In genomic region chr10:79248341-79248931, GRCh38 we compare ENCODE assay signal across 9 cellular contexts.
DNase-seq lines count a peak whose midpoint lies in the region; ATAC-seq, FAIRE-seq and TF ChIP-seq lines count a peak whose summit lies in the region.
"Had no signal": no experiment of that assay in that cellular context is flagged by ENCODE, and none has a peak within 500 bp of the region (broad histone marks: within the 10 kb centered on the region; RNA-seq: fewer than 3 reads in every experiment).

No MANE protein-coding gene starts in this region.

- peaks cover 18% of the 10 kb centered on the region for H3K36me3 ChIP-seq in WERI-Rb-1
- peaks cover 0 to 8% (median 0%) of the 10 kb centered on the region in 9 donors for H3K36me3 ChIP-seq in heart left ventricle
- no peaks in the 10 kb centered on the region for H3K36me3 ChIP-seq in H7 (replicated peaks; ENCODE audit: control insufficient read depth, insufficient read depth, low read length)

- 50 to 57% (median 54%) methylated on average over 6 to 11 of the region's 11 CpGs for WGBS in heart left ventricle, 4 donors

- H3K4me3 ChIP-seq in WERI-Rb-1 (ENCODE audit: low read depth, low read length) (no peak overlapping the region), heart left ventricle (no peak overlapping the region), H7 (ENCODE audit: insufficient read depth, low read depth, low read length) (no peak overlapping the region)

- H3K36me3 Mint-ChIP-seq in progenitor cell of endocrine pancreas (ENCODE audit: insufficient read depth) = no peaks in the 10 kb centered on the region

- no peaks in the 10 kb centered on the region for H3K27me3 Mint-ChIP-seq in progenitor cell of endocrine pancreas

- intact Hi-C loops in heart left ventricle (cut with DNase I) = loop anchor here in 1 of 10 donors (2.0 kb wide), 1 partner anchor 16 kb away; no protein-coding TSS in a partner anchor

- FAIRE-seq in GM18507 (lab: Jason Lieb, UNC) = peak; percentile 91

- H3K4me3 Mint-ChIP-seq in progenitor cell of endocrine pancreas (ENCODE audit: low read depth) = no peak overlapping the region

- H3K9me3 Mint-ChIP-seq in progenitor cell of endocrine pancreas (ENCODE audit: low read depth) = no peaks in the 10 kb centered on the region

- no peaks in the 10 kb centered on the region for H3K4me1 Mint-ChIP-seq in progenitor cell of endocrine pancreas (ENCODE audit: low read depth)

- no peak overlapping the region for H3K27ac Mint-ChIP-seq in progenitor cell of endocrine pancreas

- DNase-seq in GM18507 (ENCODE audit: extremely low spot score, insufficient read length, low read depth) = no peak
- DNase-seq in WERI-Rb-1 = peak; percentile 53
- peak in 4 of 5 donors; percentile 68 to 79 (median 76) for DNase-seq in heart left ventricle
- peak; percentile 84 for DNase-seq in smooth muscle cell of the brain vasculature (ENCODE audit: low read depth, low spot score)
- no peak for DNase-seq in H7
- no peak for DNase-seq in NCI-H526 (lab: John Stamatoyannopoulos, UW)
- DNase-seq in progenitor cell of endocrine pancreas (ENCODE audit: low spot score, unreplicated experiment) = no peak
- DNase-seq: stimulated activated CD4-positive, alpha-beta T cell treated with anti-CD3 and anti-CD28 coated beads, Interleukin-4, amount 100 ng/mL, for 1 hour had no signal

- no peak for TF ChIP-seq POLR2A in heart left ventricle (IDR thresholded peaks at IDR 0.05)

- ATAC-seq in heart left ventricle = peak in 1 of 4 donors; percentile 31
- no peak for ATAC-seq in HG03045 (IDR thresholded peaks at IDR 0.05; ENCODE audit: unreplicated experiment)

- H3K27me3 ChIP-seq in WERI-Rb-1 (ENCODE audit: insufficient read depth, low read depth, severe bottlenecking) = no peaks in the 10 kb centered on the region
- H3K27me3 ChIP-seq in heart left ventricle = no peaks in the 10 kb centered on the region
- H3K27me3 ChIP-seq in H7 (ENCODE audit: control insufficient read depth, insufficient read depth, low read length) = peaks cover 18% of the 10 kb centered on the region

- H3K4me1 ChIP-seq in heart left ventricle = peaks cover 27 to 100% (median 87%) of the 10 kb centered on the region in 12 donors

- 0 out of 2 replicates have a peak overlapping the region, but pooled peaks have one; percentile 19 for H3K27ac ChIP-seq in WERI-Rb-1
- peak overlapping the region in 11 of 12 donors; percentile 29 to 93 (median 88) for H3K27ac ChIP-seq in heart left ventricle

- TF ChIP-seq CTCF in WERI-Rb-1 (IDR thresholded peaks at IDR 0.05; ENCODE audit: low read depth, low read length) (no peak), heart left ventricle (IDR thresholded peaks at IDR 0.05) (no peak), progenitor cell of endocrine pancreas (IDR thresholded peaks at IDR 0.05; ENCODE audit: unreplicated experiment) (no peak)

- no peaks in the 10 kb centered on the region for H3K9me3 ChIP-seq in WERI-Rb-1 (ENCODE audit: severe bottlenecking)
- H3K9me3 ChIP-seq in heart left ventricle = no peaks in the 10 kb centered on the region

Comparison
In these comparisons a context has a peak if more than half of its experiments do, and no peak if none do; other contexts are left out.
1. DNase-seq: peak in WERI-Rb-1 (single experiment), heart left ventricle (4 of 5) and smooth muscle cell of the brain vasculature (single experiment); none in GM18507 (single experiment), H7 (single experiment), NCI-H526 (0 of 2) and progenitor cell of endocrine pancreas (single experiment).